In the genomic region with DNA sequence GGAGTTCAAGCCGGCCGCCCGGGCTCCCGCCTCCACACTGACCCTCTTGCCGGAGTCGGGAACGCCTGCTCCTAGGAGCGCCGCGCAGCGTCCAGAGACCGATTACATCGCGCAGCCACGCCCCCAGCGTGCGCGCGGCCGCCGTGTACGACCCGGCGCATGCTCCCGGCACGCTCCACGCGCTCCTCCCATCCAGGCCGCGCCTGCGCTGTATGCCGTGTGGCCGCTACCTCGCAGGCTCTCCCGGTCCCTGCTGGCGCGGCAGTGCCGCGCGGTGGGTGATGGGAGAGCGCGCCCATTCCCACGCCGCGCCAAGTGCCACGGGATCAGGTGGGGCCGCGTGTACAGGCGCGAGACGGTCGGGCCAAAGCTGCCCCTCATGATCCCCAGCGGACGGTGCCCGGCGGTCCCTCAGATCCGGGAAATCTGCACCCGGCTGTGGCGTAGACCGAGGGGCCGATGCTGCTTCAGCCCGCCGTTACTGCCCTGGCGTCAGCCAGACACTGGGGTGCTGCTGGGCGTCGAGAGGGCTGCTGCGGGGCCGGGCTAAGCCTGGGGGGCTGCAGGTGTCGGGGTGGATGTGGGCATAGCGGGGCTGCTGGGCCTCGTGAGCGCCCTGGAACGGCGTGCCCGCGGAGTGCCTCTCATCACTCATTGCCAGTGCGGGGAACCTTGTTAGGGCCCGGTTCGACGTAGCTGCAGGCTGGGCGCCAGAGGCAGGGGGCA, we compare ENCODE assay signal across 8 cellular contexts. TPM values are rescaled to one million over a fixed set of nuclear protein-coding genes. Genes with fewer than 3 reads are reported as not detected.
A peak's percentile ranks its signal among the peaks of the same experiment; 100 is the strongest.
DNase-seq lines count a peak whose midpoint lies in the region; ATAC-seq and TF ChIP-seq lines count a peak whose summit lies in the region.

A gene with protein sequence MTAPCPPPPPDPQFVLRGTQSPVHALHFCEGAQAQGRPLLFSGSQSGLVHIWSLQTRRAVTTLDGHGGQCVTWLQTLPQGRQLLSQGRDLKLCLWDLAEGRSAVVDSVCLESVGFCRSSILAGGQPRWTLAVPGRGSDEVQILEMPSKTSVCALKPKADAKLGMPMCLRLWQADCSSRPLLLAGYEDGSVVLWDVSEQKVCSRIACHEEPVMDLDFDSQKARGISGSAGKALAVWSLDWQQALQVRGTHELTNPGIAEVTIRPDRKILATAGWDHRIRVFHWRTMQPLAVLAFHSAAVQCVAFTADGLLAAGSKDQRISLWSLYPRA (minus strand): TSS at position 97 of the 726 bp plus-strand sequence. CDS start 33,519 bp downstream, outside the sequence.
A gene with protein sequence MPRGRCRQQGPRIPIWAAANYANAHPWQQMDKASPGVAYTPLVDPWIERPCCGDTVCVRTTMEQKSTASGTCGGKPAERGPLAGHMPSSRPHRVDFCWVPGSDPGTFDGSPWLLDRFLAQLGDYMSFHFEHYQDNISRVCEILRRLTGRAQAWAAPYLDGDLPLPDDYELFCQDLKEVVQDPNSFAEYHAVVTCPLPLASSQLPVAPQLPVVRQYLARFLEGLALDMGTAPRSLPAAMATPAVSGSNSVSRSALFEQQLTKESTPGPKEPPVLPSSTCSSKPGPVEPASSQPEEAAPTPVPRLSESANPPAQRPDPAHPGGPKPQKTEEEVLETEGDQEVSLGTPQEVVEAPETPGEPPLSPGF (minus strand): TSS at position 97 of the 726 bp plus-strand sequence. CDS start 2,613 bp downstream, outside the sequence.

- no peaks in the 10 kb centered on the region for H3K9me3 Mint-ChIP-seq in CD4-positive, alpha-beta memory T cell

- H3K4me1 Mint-ChIP-seq in CD4-positive, alpha-beta memory T cell = peaks cover 27 to 66% (median 45%) of the 10 kb centered on the region in 4 donors

- CTCF ChIA-PET in CD4-positive, alpha-beta memory T cell (lab: Charles Lee; ENCODE audit: partially characterized antibody) = interaction anchor here (0.6 to 1.6 kb wide), 6 partner anchors 20 to 563 kb away, joined by 3 to 5 read pairs (median 3); no protein-coding TSS in a partner anchor

- H3K4me1 ChIP-seq in CD4-positive, alpha-beta memory T cell (ENCODE audit: insufficient read depth, low read length) = peaks cover 43% of the 10 kb centered on the region
- H3K4me1 ChIP-seq in right lobe of liver = peaks cover 0 to 17% (median 6%) of the 10 kb centered on the region in 4 donors

- peak in 3 of 4 donors; percentile 6 to 33 (median 24) for TF ChIP-seq CTCF in right lobe of liver (IDR thresholded peaks at IDR 0.05)

- peaks cover 0 to 45% of the 10 kb centered on the region in 2 donors for H3K36me3 Mint-ChIP-seq in CD4-positive, alpha-beta memory T cell

- intact Hi-C loops in CD4-positive, alpha-beta memory T cell (cut with micrococcal nuclease) = loop anchor here (1.0 kb wide), 2 partner anchors 36 to 137 kb away; no protein-coding TSS in a partner anchor
- intact Hi-C loops in right lobe of liver (cut with DNase I) = no loop called here

- peak within 1 kb of the TSS; percentile 92 to 98 (median 94) for H3K4me3 Mint-ChIP-seq in CD4-positive, alpha-beta memory T cell

- peak; percentile 93 to 95 (median 94) for DNase-seq in CD4-positive, alpha-beta memory T cell
- peak; percentile 97 for DNase-seq in NCI-H774 (lab: John Stamatoyannopoulos, UW)
- peak; percentile 95 to 96 for DNase-seq in activated CD4-positive, alpha-beta T cell treated with anti-CD3 and anti-CD28 coated beads, Interleukin-2, amount 50 U/mL, for 48 hours
- peak; percentile 88 to 98 for DNase-seq in dermis microvascular lymphatic vessel endothelial cell (ENCODE audit: low read depth in 2 of 2)
- DNase-seq in right lobe of liver = peak; percentile 98
- DNase-seq in stimulated activated CD4-positive, alpha-beta T cell treated with anti-CD3 and anti-CD28 coated beads, Interleukin-4, amount 100 ng/mL, for 24 hours = peak; percentile 96

- peak within 1 kb of the TSS; percentile 85 for H3K27ac ChIP-seq in CD4-positive, alpha-beta memory T cell (ENCODE audit: low read depth, low read length)
- H3K27ac ChIP-seq in right lobe of liver = peak within 1 kb of the TSS; percentile 86 to 94 (median 93)

- ATAC-seq in GM19438 (IDR thresholded peaks at IDR 0.05; ENCODE audit: low read depth, unreplicated experiment) (peak; percentile 85), HG03571 (IDR thresholded peaks at IDR 0.05; ENCODE audit: unreplicated experiment) (peak; percentile 81), right lobe of liver (peak; percentile 93 to 94 (median 94))

- H3K9me3 ChIP-seq in CD4-positive, alpha-beta memory T cell (ENCODE audit: control insufficient read depth in 1 of 2, low read length in 2 of 2) = no peaks in the 10 kb centered on the region
- no peaks in the 10 kb centered on the region for H3K9me3 ChIP-seq in right lobe of liver

- POLR2A ChIA-PET in CD4-positive, alpha-beta memory T cell (lab: Charles Lee; ENCODE audit: partially characterized antibody) = interaction anchor here (0.7 to 3.6 kb wide), 13 partner anchors 10 to 166 kb away, joined by 3 to 92 read pairs (median 5); a partner anchor contains a TSS

- H3K27me3 ChIP-seq in CD4-positive, alpha-beta memory T cell (ENCODE audit: insufficient read depth, low read length) = no peaks in the 10 kb centered on the region
- no peaks in the 10 kb centered on the region for H3K27me3 ChIP-seq in right lobe of liver

- peak; percentile 99 for TF ChIP-seq POLR2A in right lobe of liver (IDR thresholded peaks at IDR 0.05)

- H3K27me3 Mint-ChIP-seq in CD4-positive, alpha-beta memory T cell = no peaks in the 10 kb centered on the region

- H3K27ac Mint-ChIP-seq in CD4-positive, alpha-beta memory T cell = peak within 1 kb of the TSS; percentile 94 to 96 (median 96)

- peaks cover 25% of the 10 kb centered on the region for H3K36me3 ChIP-seq in CD4-positive, alpha-beta memory T cell (ENCODE audit: insufficient read depth, low read length)
- peaks cover 0 to 10% (median 3%) of the 10 kb centered on the region in 4 donors for H3K36me3 ChIP-seq in right lobe of liver

- WGBS in right lobe of liver (ENCODE audit: insufficient coverage, low coverage, low lambda C conversion rate, missing lambda C conversion rate) = no CpG with 5 or more reads among the region's 81 CpGs

- H3K4me3 ChIP-seq in CD4-positive, alpha-beta memory T cell (ENCODE audit: low read length in 2 of 2) = peak within 1 kb of the TSS; percentile 77 to 94
- H3K4me3 ChIP-seq in right lobe of liver = peak within 1 kb of the TSS; percentile 55 to 98 (median 93)

RNA-seq across cellular contexts. Expression of the first gene that starts in this region (rescaled TPM):
- total RNA-seq in CD4-positive, alpha-beta memory T cell = 1 to 10 TPM; 7.9 to 8.7 TPM
- polyA plus RNA-seq in CD4-positive, alpha-beta memory T cell = 10 to 100 TPM; 12.7 to 14.6 TPM
- total RNA-seq in dermis microvascular lymphatic vessel endothelial cell = 5.4 and 5.5 TPM in 2 replicates
- total RNA-seq in right lobe of liver = 1 to 10 TPM; 1.4 to 3.2 (median 2.7) TPM

RNA-seq across cellular contexts. Expression of the second gene that starts in this region (rescaled TPM):
- total RNA-seq in CD4-positive, alpha-beta memory T cell = 10 to 100 TPM; 26.9 to 27.6 TPM
- polyA plus RNA-seq in CD4-positive, alpha-beta memory T cell = 10 to 100 TPM in 1 of 2 donors, 1 to 10 TPM in 1; 4.3 to 13.0 TPM
- total RNA-seq in dermis microvascular lymphatic vessel endothelial cell (16.0 and 28.3 TPM in 2 replicates), right lobe of liver (1 to 10 TPM; 6.4 to 9.1 (median 6.6) TPM)

Comparison
In these comparisons a context has a peak if more than half of its experiments do, and no peak if none do; other contexts are left out.
1. Peak in every context shown above with its lines: DNase-seq, ATAC-seq, H3K4me3 ChIP-seq and H3K27ac ChIP-seq.